In genomic region chr2:11551569-11552259, GRCh38 we compare ENCODE assay signal across 23 cellular contexts.
"Had no signal": no experiment of that assay in that cellular context is flagged by ENCODE, and none has a peak within 500 bp of the region (broad histone marks: within the 10 kb centered on the region; RNA-seq: fewer than 3 reads in every experiment).

No MANE protein-coding gene starts in this region.

- H3K27me3 ChIP-seq: Peyer's patch, SJCRH30 had no signal

- DNase-seq: activated CD4-positive, alpha-beta memory T cell treated with anti-CD3 and anti-CD28 coated beads for 36 hours; activated CD4-positive, alpha-beta T cell treated with anti-CD3 and anti-CD28 coated beads, Interleukin-2, amount 10 ng/mL, durations not matched to agents 7 days and 5 days; activated CD4-positive, CD25-positive, alpha-beta regulatory T cell; activated gamma-delta T cell treated with Interleukin-2 at 50 U/mL for 16 hours; activated naive CD4-positive, alpha-beta T cell treated with anti-CD3 and anti-CD28 coated beads, Interleukin-2, amount 10 ng/mL, durations not matched to agents 7 days and 5 days; activated naive CD8-positive, alpha-beta T cell treated with anti-CD3 and anti-CD28 coated beads for 36 hours; activated T-cell treated with anti-CD3 and anti-CD28 coated beads for 4 hours; activated T-cell treated with anti-CD3 and anti-CD28 coated beads, Interleukin-2, amount 50 U/mL, for 48 hours; brain microvascular endothelial cell; Kasumi-1; NCI-H1105 treated with DMSO at 0.1 percent for 48 hours; NCI-H1436 treated with DMSO at 0.1 percent for 48 hours; NCI-H187; NCI-H2081; NCI-H446; NCI-H524; Right ventricle myocardium superior; SJCRH30; SK-N-SH; T-helper 1 cell had no signal

- H3K4me3 ChIP-seq: Peyer's patch, SJCRH30 had no signal

- ATAC-seq: activated T-helper 17 cell treated with anti-CD3 and anti-CD28 coated beads, Interleukin-2, amount 50 U/mL, for 72 hours had no signal

- H3K4me1 Mint-ChIP-seq: activated CD4-positive, alpha-beta T cell treated with anti-CD3 and anti-CD28 coated beads, Interleukin-2, amount 10 ng/mL, durations not matched to agents 7 days and 5 days; activated naive CD4-positive, alpha-beta T cell treated with anti-CD3 and anti-CD28 coated beads, Interleukin-2, amount 10 ng/mL, durations not matched to agents 7 days and 5 days; activated T-helper 17 cell treated with anti-CD3 and anti-CD28 coated beads, Interleukin-2, amount 50 U/mL, for 72 hours had no signal

- H3K4me3 Mint-ChIP-seq: activated CD4-positive, alpha-beta memory T cell treated with anti-CD3 and anti-CD28 coated beads for 36 hours; activated CD4-positive, alpha-beta T cell treated with anti-CD3 and anti-CD28 coated beads, Interleukin-2, amount 10 ng/mL, durations not matched to agents 7 days and 5 days; activated naive CD4-positive, alpha-beta T cell treated with anti-CD3 and anti-CD28 coated beads, Interleukin-2, amount 10 ng/mL, durations not matched to agents 7 days and 5 days; activated naive CD8-positive, alpha-beta T cell treated with anti-CD3 and anti-CD28 coated beads for 36 hours; activated T-helper 17 cell treated with anti-CD3 and anti-CD28 coated beads, Interleukin-2, amount 50 U/mL, for 72 hours had no signal

- H3K4me1 ChIP-seq: Peyer's patch had no signal

- H3K9me3 Mint-ChIP-seq: activated CD4-positive, alpha-beta memory T cell treated with anti-CD3 and anti-CD28 coated beads for 36 hours; activated CD4-positive, alpha-beta T cell treated with anti-CD3 and anti-CD28 coated beads, Interleukin-2, amount 10 ng/mL, durations not matched to agents 7 days and 5 days; activated naive CD4-positive, alpha-beta T cell treated with anti-CD3 and anti-CD28 coated beads, Interleukin-2, amount 10 ng/mL, durations not matched to agents 7 days and 5 days; activated naive CD8-positive, alpha-beta T cell treated with anti-CD3 and anti-CD28 coated beads for 36 hours; activated T-helper 17 cell treated with anti-CD3 and anti-CD28 coated beads, Interleukin-2, amount 50 U/mL, for 72 hours had no signal

- H3K36me3 Mint-ChIP-seq: activated CD4-positive, alpha-beta memory T cell treated with anti-CD3 and anti-CD28 coated beads for 36 hours; activated naive CD4-positive, alpha-beta T cell treated with anti-CD3 and anti-CD28 coated beads, Interleukin-2, amount 10 ng/mL, durations not matched to agents 7 days and 5 days; activated naive CD8-positive, alpha-beta T cell treated with anti-CD3 and anti-CD28 coated beads for 36 hours had no signal

- H3K27ac ChIP-seq: brain microvascular endothelial cell, Peyer's patch, RWPE1, SJCRH30 had no signal

- H3K36me3 ChIP-seq: brain microvascular endothelial cell, Peyer's patch, SJCRH30 had no signal

- H3K9me3 ChIP-seq: Peyer's patch, SJCRH30, SK-N-SH had no signal

- H3K27ac Mint-ChIP-seq: activated CD4-positive, alpha-beta memory T cell treated with anti-CD3 and anti-CD28 coated beads for 36 hours; activated CD4-positive, alpha-beta T cell treated with anti-CD3 and anti-CD28 coated beads, Interleukin-2, amount 10 ng/mL, durations not matched to agents 7 days and 5 days; activated naive CD4-positive, alpha-beta T cell treated with anti-CD3 and anti-CD28 coated beads, Interleukin-2, amount 10 ng/mL, durations not matched to agents 7 days and 5 days; activated naive CD8-positive, alpha-beta T cell treated with anti-CD3 and anti-CD28 coated beads for 36 hours; activated T-helper 17 cell treated with anti-CD3 and anti-CD28 coated beads, Interleukin-2, amount 50 U/mL, for 72 hours had no signal

- H3K4me2 ChIP-seq: SK-N-SH had no signal

- H3K9ac ChIP-seq: SK-N-SH had no signal
